In genomic region chr21:21463456-21463855, GRCh38 we compare ENCODE assay signal across 27 cellular contexts.
DNase-seq lines count a peak whose midpoint lies in the region; ATAC-seq, FAIRE-seq and TF ChIP-seq lines count a peak whose summit lies in the region.
"Had no signal": no experiment of that assay in that cellular context is flagged by ENCODE, and none has a peak within 500 bp of the region (broad histone marks: within the 10 kb centered on the region; RNA-seq: fewer than 3 reads in every experiment).

No MANE protein-coding gene starts in this region.

- H2AFZ ChIP-seq in H1 (ENCODE audit: low read length), result peak overlapping the region; percentile 13; the same call in 1 of the 2 replicates

- TF ChIP-seq EP300 in H1 (IDR thresholded peaks at IDR 0.05; ENCODE audit: borderline replicate concordance in 1 of 2, low read depth in 2 of 2, low read length in 2 of 2), result no peak

- no peak overlapping the region for H3K27ac ChIP-seq in breast epithelium
- H3K27ac ChIP-seq in H1 (ENCODE audit: low read depth, low read length), result no peak overlapping the region
- H3K27ac ChIP-seq: 22Rv1, brain microvascular endothelial cell, coronary artery, thoracic aorta had no signal

- TF ChIP-seq CTCF in MCF 10A (IDR thresholded peaks at IDR 0.05; ENCODE audit: unreplicated experiment) (no peak), breast epithelium (IDR thresholded peaks at IDR 0.05) (no peak), H1 (IDR thresholded peaks at IDR 0.05; ENCODE audit: control extremely low read depth in 1 of 3, insufficient read depth in 1 of 3, low read depth in 1 of 3, low read length in 3 of 3) (no peak)

- H3K23ac ChIP-seq in H1 (ENCODE audit: insufficient read length), result no peak overlapping the region

- no peaks in the 10 kb centered on the region for H4K20me1 ChIP-seq in H1 (replicated peaks in 1 of 2; ENCODE audit: control insufficient read depth in 1 of 2, insufficient read depth in 2 of 2, low read length in 2 of 2)

- no peak for TF ChIP-seq POLR2A in breast epithelium (IDR thresholded peaks at IDR 0.05)
- TF ChIP-seq POLR2A in H1 (IDR thresholded peaks at IDR 0.05; ENCODE audit: control extremely low read depth in 1 of 2, low read depth in 2 of 2, low read length in 2 of 2), result no peak

- H3K56ac ChIP-seq in H1 (replicated peaks; ENCODE audit: insufficient read length, low read depth, low read length), result no peak overlapping the region

- peaks cover 6% of the 10 kb centered on the region for H3K4me1 Mint-ChIP-seq in MCF 10A (ENCODE audit: insufficient read depth, unreplicated experiment)
- H3K4me1 Mint-ChIP-seq: activated B cell treated with CpG ODN at 0.5 μM for 24 hours, nephron progenitor cell had no signal

- H3K14ac ChIP-seq in H1 (ENCODE audit: insufficient read length), result no peak overlapping the region

- no peak for TF ChIP-seq RAD21 in H1 (IDR thresholded peaks at IDR 0.05 in 1 of 2, conservative IDR thresholded peaks at IDR 0.05 in 1 of 2; ENCODE audit: low read depth in 2 of 2, low read length in 2 of 2)

- no peak overlapping the region for H3K4me2 ChIP-seq in H1 (ENCODE audit: insufficient read depth in 1 of 2, low read depth in 2 of 2, low read length in 2 of 2)

- no peak overlapping the region for H2BK15ac ChIP-seq in H1 (ENCODE audit: low read length)

- no peak overlapping the region for H2AK5ac ChIP-seq in H1 (ENCODE audit: low read depth, low read length)

- no peak overlapping the region for H2BK12ac ChIP-seq in H1 (ENCODE audit: low read depth, low read length)

- H3K27me3 Mint-ChIP-seq in MCF 10A (ENCODE audit: insufficient read depth, unreplicated experiment), result no peaks in the 10 kb centered on the region
- H3K27me3 Mint-ChIP-seq: activated B cell treated with CpG ODN at 0.5 μM for 24 hours, progenitor cell of endocrine pancreas had no signal

- H3K18ac ChIP-seq in H1 (ENCODE audit: extremely low read depth, low read length), result no peak overlapping the region

- BruUV-seq in MCF 10A (replicated peaks; lab: Mats Ljungman, UMichigan), result no TSS peak

- WGBS in H1 (ENCODE audit: extremely low coverage in 1 of 2, insufficient coverage in 1 of 2, insufficient read length in 1 of 2, insufficient replicate concordance in 2 of 2, low coverage in 1 of 2, low lambda C conversion rate in 2 of 2, missing lambda C conversion rate in 1 of 2), 2 experiments, result 95% methylated on average over 4 of the region's 4 CpGs; no CpG with 5 or more reads in 1 of the 2 experiments

- DNase-seq in MCF 10A (ENCODE audit: unreplicated experiment) (no peak), breast epithelium (ENCODE audit: low spot score in 2 of 2) (no peak), H1 (ENCODE audit: low read depth in 1 of 2, low spot score in 2 of 2) (no peak), kidney tubule cell (ENCODE audit: low spot score) (peak; percentile 9), NCI-H524 (lab: John Stamatoyannopoulos, UW) (no peak)
- DNase-seq in stimulated activated naive CD4-positive, alpha-beta T cell treated with Interleukin-2 at 50 U/mL for 16 hours (lab: John Stamatoyannopoulos, UW), result no peak
- DNase-seq in stimulated activated CD4-positive, alpha-beta T cell treated with anti-CD3 and anti-CD28 coated beads, Interleukin-1b, Interleukin-23, amount 100 ng/mL, for 48 hours, result no peak
- DNase-seq: activated B cell treated with CpG ODN at 0.5 μM for 24 hours; activated CD4-positive, alpha-beta T cell treated with anti-CD3 and anti-CD28 coated beads, Interleukin-2, amount 50 U/mL, for 4 hours; activated CD8-positive, alpha-beta memory T cell treated with anti-CD3 and anti-CD28 coated beads, Interleukin-2, amount 50 U/mL, for 48 hours; activated effector memory CD4-positive, alpha-beta T cell treated with anti-CD3 and anti-CD28 coated beads, Interleukin-2, amount 50 U/mL, for 16 hours; BE2C; brain microvascular endothelial cell; Caco-2; GOT3; IMR-90; NCI-H1436; NCI-H526; nephron progenitor cell; small intestine; stimulated activated naive CD4-positive, alpha-beta T cell; T1000 had no signal

- FAIRE-seq in H1 (lab: Jason Lieb, UNC), result no peak
- FAIRE-seq: small intestine had no signal

- H3K27me3 ChIP-seq in breast epithelium, result no peaks in the 10 kb centered on the region
- H3K27me3 ChIP-seq in H1 (replicated peaks in 1 of 4; ENCODE audit: control insufficient read depth in 3 of 4, extremely low read depth in 1 of 4, insufficient read depth in 3 of 4, low read length in 3 of 4), result no peaks in the 10 kb centered on the region
- H3K27me3 ChIP-seq: BE2C, brain microvascular endothelial cell had no signal

- no peak overlapping the region for H3K9ac ChIP-seq in H1 (replicated peaks in 1 of 4; ENCODE audit: extremely low read depth in 1 of 4, low read depth in 3 of 4, low read length in 3 of 4)

- H3K4ac ChIP-seq in H1 (replicated peaks; ENCODE audit: insufficient read length, low read depth, low read length), result no peak overlapping the region

- H2BK120ac ChIP-seq in H1 (replicated peaks; ENCODE audit: low read depth, low read length), result no peak overlapping the region

- H4K91ac ChIP-seq in H1 (replicated peaks; ENCODE audit: insufficient read length, low read length), result no peak overlapping the region

- H3K9me3 ChIP-seq in breast epithelium (no peaks in the 10 kb centered on the region), H1 (ENCODE audit: insufficient read depth in 2 of 2, low read depth in 1 of 2, low read length in 1 of 2) (no peaks in the 10 kb centered on the region)
- H3K9me3 ChIP-seq: BE2C, Caco-2, thoracic aorta had no signal

- H3K79me1 ChIP-seq in H1 (ENCODE audit: low read depth, low read length), result no peaks in the 10 kb centered on the region

- no peak overlapping the region for H3K4me3 Mint-ChIP-seq in MCF 10A (ENCODE audit: unreplicated experiment)
- H3K4me3 Mint-ChIP-seq: activated B cell treated with CpG ODN at 0.5 μM for 24 hours, nephron progenitor cell had no signal

- no peak overlapping the region for H4K8ac ChIP-seq in H1 (ENCODE audit: extremely low read depth, insufficient read depth, low read length)

- H2BK20ac ChIP-seq in H1 (ENCODE audit: low read length), result no peak overlapping the region

- H3K36me3 ChIP-seq in breast epithelium, result no peaks in the 10 kb centered on the region
- no peaks in the 10 kb centered on the region for H3K36me3 ChIP-seq in H1 (ENCODE audit: control insufficient read depth in 2 of 4, insufficient read depth in 4 of 4, low read length in 3 of 4)
- H3K36me3 ChIP-seq: BE2C, brain microvascular endothelial cell, thoracic aorta had no signal

- no peaks in the 10 kb centered on the region for H3K79me2 ChIP-seq in H1 (ENCODE audit: control insufficient read depth in 1 of 2, insufficient read depth in 2 of 2, low read length in 2 of 2)

- H3K4me3 ChIP-seq in breast epithelium (no peak overlapping the region), H1 (ENCODE audit: extremely low read depth in 1 of 4, insufficient read depth in 2 of 4, low read depth in 3 of 4, low read length in 4 of 4) (no peak overlapping the region)
- H3K4me3 ChIP-seq: coronary artery, thoracic aorta had no signal

- CTCF ChIA-PET in MCF 10A (lab: Yijun Ruan, JAX), result no interaction called here
- CTCF ChIA-PET in H1 (lab: Charles Lee; ENCODE audit: partially characterized antibody), result interaction anchor here (0.6 kb wide), 1 partner anchor 522 kb away, joined by 3 read pairs; no protein-coding TSS in a partner anchor

- H3K23me2 ChIP-seq in H1 (ENCODE audit: low read depth, low read length), result no peaks in the 10 kb centered on the region

- no peak for ATAC-seq in GM18907 (IDR thresholded peaks at IDR 0.05; ENCODE audit: unreplicated experiment)

- H3K27ac Mint-ChIP-seq in MCF 10A (ENCODE audit: low read depth, unreplicated experiment), result peak overlapping the region; percentile 52
- H3K27ac Mint-ChIP-seq: activated B cell treated with CpG ODN at 0.5 μM for 24 hours, nephron progenitor cell, progenitor cell of endocrine pancreas had no signal

- H3K36me3 Mint-ChIP-seq in MCF 10A (ENCODE audit: insufficient read depth, unreplicated experiment), result no peaks in the 10 kb centered on the region

- no peak overlapping the region for H4K5ac ChIP-seq in H1 (ENCODE audit: insufficient read length, low read depth, low read length)

- peaks cover 5% of the 10 kb centered on the region for H3K9me3 Mint-ChIP-seq in MCF 10A (ENCODE audit: unreplicated experiment)
- H3K9me3 Mint-ChIP-seq: nephron progenitor cell had no signal

- no peak overlapping the region for H2BK5ac ChIP-seq in H1 (ENCODE audit: low read depth, low read length)

- intact Hi-C loops in MCF 10A (cut with micrococcal nuclease) (no loop called here), breast epithelium (cut with DNase I; ENCODE audit: low total_unique reads) (no loop called here)

- H3K4me1 ChIP-seq in breast epithelium (no peaks in the 10 kb centered on the region), H1 (replicated peaks in 1 of 4; ENCODE audit: control insufficient read depth in 3 of 4, insufficient read depth in 4 of 4, low read length in 3 of 4) (no peaks in the 10 kb centered on the region)
- H3K4me1 ChIP-seq: BE2C, Caco-2 had no signal

- POLR2A ChIA-PET in MCF 10A (lab: Yijun Ruan, JAX), result no interaction called here
- POLR2A ChIA-PET in H1 (lab: Charles Lee; ENCODE audit: partially characterized antibody), result no interaction called here

TF ChIP-seq in H1, 55 proteins besides CTCF, POLR2A, EP300 and RAD21 (continues in another document):
- TF ChIP-seq POLR2AphosphoS5 (IDR thresholded peaks at IDR 0.05; ENCODE audit: low read depth, low read length), result no peak
